Comparison of ENCODE assay signal across 14 cellular contexts in genomic region chr11:133403900-133404299, GRCh38.
DNase-seq lines count a peak whose midpoint lies in the region; ATAC-seq, FAIRE-seq and TF ChIP-seq lines count a peak whose summit lies in the region.
"Had no signal": no experiment of that assay in that cellular context is flagged by ENCODE, and none has a peak within 500 bp of the region (broad histone marks: within the 10 kb centered on the region; RNA-seq: fewer than 3 reads in every experiment).

No MANE protein-coding gene starts in this region.

- FAIRE-seq in HepG2 (lab: Jason Lieb, UNC) = no peak

- H3K36me3 ChIP-seq in HepG2 (replicated peaks in 1 of 2; ENCODE audit: control insufficient read depth in 1 of 2, insufficient read depth in 2 of 2, low read length in 2 of 2) = no peaks in the 10 kb centered on the region
- no peaks in the 10 kb centered on the region for H3K36me3 ChIP-seq in right lobe of liver
- H3K36me3 ChIP-seq: cardiac muscle cell, sigmoid colon had no signal

- TF ChIP-seq CTCF in HepG2 (CRISPR knock-in tag; IDR thresholded peaks at IDR 0.05) (no peak), right lobe of liver (IDR thresholded peaks at IDR 0.05) (peak in 1 of 4 donors; percentile 17), VCaP (conservative IDR thresholded peaks at IDR 0.05) (peak; percentile 51)

- TF ChIP-seq RAD21 in HepG2 (CRISPR knock-in tag; IDR thresholded peaks at IDR 0.05) = no peak

- H3K4me1 Mint-ChIP-seq in activated CD8-positive, alpha-beta memory T cell treated with anti-CD3 and anti-CD28 coated beads, Interleukin-2, amount 10 ng/mL, durations not matched to agents 7 days and 5 days = no peaks in the 10 kb centered on the region
- H3K4me1 Mint-ChIP-seq: CD4-positive, CD25-positive, alpha-beta regulatory T cell; memory B cell had no signal

- no TSS peak for BruUV-seq in HepG2 (replicated peaks; lab: Mats Ljungman, UMichigan)

- no peak overlapping the region for H2AFZ ChIP-seq in HepG2 (ENCODE audit: low read length)

- TF ChIP-seq POLR2A in HepG2 (IDR thresholded peaks at IDR 0.05; ENCODE audit: insufficient read depth in 1 of 2, low read depth in 2 of 2, low read length in 2 of 2) (no peak), right lobe of liver (IDR thresholded peaks at IDR 0.05) (no peak), GM18505 (IDR thresholded peaks at IDR 0.05; ENCODE audit: borderline replicate concordance, extremely low read depth, insufficient read depth, insufficient read length) (no peak)

- H3K27me3 ChIP-seq in HepG2 (ENCODE audit: control insufficient read depth in 1 of 2, insufficient read depth in 2 of 2, low read length in 2 of 2) = no peaks in the 10 kb centered on the region
- no peaks in the 10 kb centered on the region for H3K27me3 ChIP-seq in right lobe of liver
- H3K27me3 ChIP-seq: cardiac muscle cell, sigmoid colon had no signal

- in situ Hi-C loops in HepG2 (cut with HindIII; ENCODE audit: extremely low pct_ligation_motif_present, low pct_unique_long_range_greater_than_20kb) = no loop called here

- no peaks in the 10 kb centered on the region for H3K4me1 ChIP-seq in HepG2 (ENCODE audit: insufficient read depth, low read length)
- no peaks in the 10 kb centered on the region for H3K4me1 ChIP-seq in right lobe of liver
- H3K4me1 ChIP-seq: sigmoid colon had no signal

- H3K27ac ChIP-seq in HepG2 (ENCODE audit: extremely low read length, insufficient read depth, low read length) (no peak overlapping the region), right lobe of liver (no peak overlapping the region), VCaP (no peak overlapping the region)
- H3K27ac ChIP-seq: cardiac muscle cell, sigmoid colon had no signal

- no peaks in the 10 kb centered on the region for H3K79me2 ChIP-seq in HepG2 (ENCODE audit: insufficient read depth, low read length)

- TF ChIP-seq EP300 in HepG2 (IDR thresholded peaks at IDR 0.05; ENCODE audit: low read depth in 2 of 2, low read length in 2 of 2) (no peak), HepG2 (CRISPR knock-in tag; IDR thresholded peaks at IDR 0.05; ENCODE audit: borderline replicate concordance) (no peak)

- H3K36me3 Mint-ChIP-seq in activated CD8-positive, alpha-beta memory T cell treated with anti-CD3 and anti-CD28 coated beads, Interleukin-2, amount 10 ng/mL, durations not matched to agents 7 days and 5 days = no peaks in the 10 kb centered on the region
- H3K36me3 Mint-ChIP-seq: CD4-positive, CD25-positive, alpha-beta regulatory T cell; memory B cell had no signal

- no peaks in the 10 kb centered on the region for H3K9me3 ChIP-seq in HepG2 (ENCODE audit: low read length)
- no peaks in the 10 kb centered on the region for H3K9me3 ChIP-seq in right lobe of liver
- H3K9me3 ChIP-seq: sigmoid colon had no signal

- intact Hi-C loops in HepG2 (cut with micrococcal nuclease; ENCODE audit: unreplicated experiment) = no loop called here
- intact Hi-C loops in right lobe of liver (cut with DNase I) = no loop called here

- POLR2A ChIA-PET in HepG2 (lab: Yijun Ruan, JAX) = no interaction called here

- no peaks in the 10 kb centered on the region for H3K27me3 Mint-ChIP-seq in activated CD8-positive, alpha-beta memory T cell treated with anti-CD3 and anti-CD28 coated beads, Interleukin-2, amount 10 ng/mL, durations not matched to agents 7 days and 5 days
- H3K27me3 Mint-ChIP-seq: activated T-cell treated with anti-CD3 and anti-CD28 coated beads, Interleukin-2, amount 50 U/mL, for 24 hours; CD4-positive, CD25-positive, alpha-beta regulatory T cell; memory B cell had no signal

- DNase-seq in HepG2 (ENCODE audit: low spot score) (no peak), right lobe of liver (no peak), HT1080 (ENCODE audit: low read depth) (peak; percentile 46)
- peak; percentile 29 for DNase-seq in stimulated activated CD8-positive, alpha-beta memory T cell treated with anti-CD3 and anti-CD28 coated beads, Interleukin-4, amount 100 ng/mL, for 48 hours
- DNase-seq in activated CD8-positive, alpha-beta memory T cell treated with anti-CD3 and anti-CD28 coated beads, Interleukin-2, amount 10 ng/mL, durations not matched to agents 7 days and 5 days = no peak
- DNase-seq: activated T-cell treated with anti-CD3 and anti-CD28 coated beads, Interleukin-2, amount 50 U/mL, for 24 hours; Kasumi-1; sigmoid colon had no signal

- peaks cover 2% of the 10 kb centered on the region for H3K9me3 Mint-ChIP-seq in activated CD8-positive, alpha-beta memory T cell treated with anti-CD3 and anti-CD28 coated beads, Interleukin-2, amount 10 ng/mL, durations not matched to agents 7 days and 5 days (ENCODE audit: low read depth)

- H4K20me1 ChIP-seq in HepG2 (ENCODE audit: insufficient read depth, low read length) = no peaks in the 10 kb centered on the region

- no peak overlapping the region for H3K4me2 ChIP-seq in HepG2 (ENCODE audit: low read depth, low read length)

- no peak overlapping the region for H3K27ac Mint-ChIP-seq in activated CD8-positive, alpha-beta memory T cell treated with anti-CD3 and anti-CD28 coated beads, Interleukin-2, amount 10 ng/mL, durations not matched to agents 7 days and 5 days
- H3K27ac Mint-ChIP-seq: activated T-cell treated with anti-CD3 and anti-CD28 coated beads, Interleukin-2, amount 50 U/mL, for 24 hours; CD4-positive, CD25-positive, alpha-beta regulatory T cell; memory B cell had no signal

- ATAC-seq in HepG2 (peak; percentile 44; the same call in 1 of the 3 replicates), right lobe of liver (no peak), GM18505 (IDR thresholded peaks at IDR 0.05; ENCODE audit: unreplicated experiment) (no peak), HG03135 (IDR thresholded peaks at IDR 0.05; ENCODE audit: unreplicated experiment) (no peak)
- ATAC-seq in activated CD8-positive, alpha-beta memory T cell treated with anti-CD3 and anti-CD28 coated beads, Interleukin-2, amount 10 ng/mL, durations not matched to agents 7 days and 5 days = no peak

- H3K4me3 ChIP-seq in HepG2 (replicated peaks in 1 of 3; ENCODE audit: insufficient read depth in 1 of 3, low read depth in 2 of 3, low read length in 3 of 3) (no peak overlapping the region), right lobe of liver (no peak overlapping the region)
- H3K4me3 ChIP-seq: cardiac muscle cell, sigmoid colon had no signal

- WGBS in HepG2 (ENCODE audit: low lambda C conversion rate) = 9% methylated on average over 6 of the region's 6 CpGs
- 63% methylated on average over 2 of the region's 6 CpGs for WGBS in right lobe of liver (ENCODE audit: insufficient coverage, low coverage, low lambda C conversion rate, missing lambda C conversion rate)

- CTCF ChIA-PET in HepG2 (lab: Yijun Ruan, JAX; ENCODE audit: low intra/inter-chr PET ratio, low total read pairs) = no interaction called here
- CTCF ChIA-PET in activated CD8-positive, alpha-beta memory T cell treated with anti-CD3 and anti-CD28 coated beads, Interleukin-2, amount 10 ng/mL, durations not matched to agents 7 days and 5 days (lab: Charles Lee) = no interaction called here

- no peak overlapping the region for H3K9ac ChIP-seq in HepG2 (ENCODE audit: insufficient read depth, low read depth, low read length)

- no peak overlapping the region for H3K4me3 Mint-ChIP-seq in activated CD8-positive, alpha-beta memory T cell treated with anti-CD3 and anti-CD28 coated beads, Interleukin-2, amount 10 ng/mL, durations not matched to agents 7 days and 5 days
- H3K4me3 Mint-ChIP-seq: activated T-cell treated with anti-CD3 and anti-CD28 coated beads, Interleukin-2, amount 50 U/mL, for 24 hours; CD4-positive, CD25-positive, alpha-beta regulatory T cell; memory B cell had no signal

TF ChIP-seq in HepG2, 621 proteins besides CTCF, POLR2A, EP300 and RAD21:
- TF ChIP-seq PPARG (CRISPR knock-in tag; conservative IDR thresholded peaks at IDR 0.05) = no peak
- peak; percentile 95 for TF ChIP-seq ZNF574 (CRISPR knock-in tag; IDR thresholded peaks at IDR 0.05)
- TF ChIP-seq RBM22 (optimal IDR thresholded peaks at IDR 0.05; ENCODE audit: low read length) = no peak

Comparison
In these comparisons a context has a peak if more than half of its experiments do, and no peak if none do; other contexts are left out.
1. DNase-seq: peak in HT1080 (single experiment) and stimulated activated CD8-positive, alpha-beta memory T cell treated with anti-CD3 and anti-CD28 coated beads, Interleukin-4, amount 100 ng/mL, for 48 hours (single experiment); none in HepG2 (single experiment), right lobe of liver (0 of 3) and activated CD8-positive, alpha-beta memory T cell treated with anti-CD3 and anti-CD28 coated beads, Interleukin-2, amount 10 ng/mL, durations not matched to agents 7 days and 5 days (single experiment).